In genomic region chr13:89294115-89294867, GRCh38 we compare ENCODE assay signal across 33 cellular contexts.
"Had no signal": no experiment of that assay in that cellular context is flagged by ENCODE, and none has a peak within 500 bp of the region (broad histone marks: within the 10 kb centered on the region; RNA-seq: fewer than 3 reads in every experiment).

No MANE protein-coding gene starts in this region.

- H3K27ac ChIP-seq: ascending aorta, cardiac muscle cell, Peyer's patch, RWPE1 had no signal

- ATAC-seq: activated CD4-positive, alpha-beta T cell treated with anti-CD3 and anti-CD28 coated beads for 36 hours; activated CD4-positive, CD25-positive, alpha-beta regulatory T cell treated with anti-CD3 and anti-CD28 coated beads, Interleukin-2, amount 50 U/mL, for 24 hours; activated CD8-positive, alpha-beta T cell treated with anti-CD3 and anti-CD28 coated beads, Interleukin-2, amount 10 ng/mL, durations not matched to agents 7 days and 5 days; PC-3 had no signal

- H3K9me3 ChIP-seq: ascending aorta, Peyer's patch had no signal

- H3K4me3 ChIP-seq: ascending aorta, cardiac muscle cell, Peyer's patch had no signal

- H3K4me1 Mint-ChIP-seq: activated CD4-positive, alpha-beta T cell treated with anti-CD3 and anti-CD28 coated beads for 36 hours; activated CD4-positive, alpha-beta T cell treated with anti-CD3 and anti-CD28 coated beads, Interleukin-2, amount 10 ng/mL, durations not matched to agents 7 days and 5 days; activated naive CD4-positive, alpha-beta T cell treated with anti-CD3 and anti-CD28 coated beads, Interleukin-2, amount 50 U/mL, for 24 hours; activated naive CD8-positive, alpha-beta T cell treated with anti-CD3 and anti-CD28 coated beads, Interleukin-2, amount 10 ng/mL, durations not matched to agents 7 days and 5 days had no signal

- H3K27me3 Mint-ChIP-seq: activated CD4-positive, alpha-beta T cell treated with anti-CD3 and anti-CD28 coated beads for 36 hours; activated CD4-positive, alpha-beta T cell treated with anti-CD3 and anti-CD28 coated beads, Interleukin-2, amount 10 ng/mL, durations not matched to agents 7 days and 5 days; activated naive CD4-positive, alpha-beta T cell treated with anti-CD3 and anti-CD28 coated beads, Interleukin-2, amount 50 U/mL, for 24 hours; activated naive CD8-positive, alpha-beta T cell treated with anti-CD3 and anti-CD28 coated beads, Interleukin-2, amount 10 ng/mL, durations not matched to agents 7 days and 5 days; activated T-cell treated with anti-CD3 and anti-CD28 coated beads, Interleukin-2, amount 50 U/mL, for 24 hours had no signal

- H3K4me3 Mint-ChIP-seq: activated CD4-positive, alpha-beta T cell treated with anti-CD3 and anti-CD28 coated beads for 36 hours; activated CD4-positive, alpha-beta T cell treated with anti-CD3 and anti-CD28 coated beads, Interleukin-2, amount 10 ng/mL, durations not matched to agents 7 days and 5 days; activated CD8-positive, alpha-beta T cell treated with anti-CD3 and anti-CD28 coated beads, Interleukin-2, amount 10 ng/mL, durations not matched to agents 7 days and 5 days; activated naive CD4-positive, alpha-beta T cell treated with anti-CD3 and anti-CD28 coated beads, Interleukin-2, amount 50 U/mL, for 24 hours; activated naive CD8-positive, alpha-beta T cell treated with anti-CD3 and anti-CD28 coated beads, Interleukin-2, amount 10 ng/mL, durations not matched to agents 7 days and 5 days; activated T-cell treated with anti-CD3 and anti-CD28 coated beads, Interleukin-2, amount 50 U/mL, for 24 hours had no signal

- H3K27ac Mint-ChIP-seq: activated CD4-positive, alpha-beta T cell treated with anti-CD3 and anti-CD28 coated beads for 36 hours; activated CD4-positive, alpha-beta T cell treated with anti-CD3 and anti-CD28 coated beads, Interleukin-2, amount 10 ng/mL, durations not matched to agents 7 days and 5 days; activated CD8-positive, alpha-beta T cell treated with anti-CD3 and anti-CD28 coated beads, Interleukin-2, amount 10 ng/mL, durations not matched to agents 7 days and 5 days; activated naive CD4-positive, alpha-beta T cell treated with anti-CD3 and anti-CD28 coated beads, Interleukin-2, amount 50 U/mL, for 24 hours; activated naive CD8-positive, alpha-beta T cell treated with anti-CD3 and anti-CD28 coated beads, Interleukin-2, amount 10 ng/mL, durations not matched to agents 7 days and 5 days; activated T-cell treated with anti-CD3 and anti-CD28 coated beads, Interleukin-2, amount 50 U/mL, for 24 hours; activated T-helper 2 cell treated with anti-CD3 and anti-CD28 coated beads, Interferon-gamma antibody, Interleukin-2, Interleukin-4, amounts not matched to agents 10 μg/mL and 5 μg/mL and 100 μg/mL, durations not matched to agents 14 hours and 24 hours and 36 hours had no signal

- H3K36me3 ChIP-seq: ascending aorta, cardiac muscle cell, Peyer's patch had no signal

- H3K4me1 ChIP-seq: ascending aorta, Peyer's patch had no signal

- H3K27me3 ChIP-seq: ascending aorta, cardiac muscle cell, Peyer's patch had no signal

- H3K36me3 Mint-ChIP-seq: activated naive CD4-positive, alpha-beta T cell treated with anti-CD3 and anti-CD28 coated beads, Interleukin-2, amount 50 U/mL, for 24 hours; activated naive CD8-positive, alpha-beta T cell treated with anti-CD3 and anti-CD28 coated beads, Interleukin-2, amount 10 ng/mL, durations not matched to agents 7 days and 5 days had no signal

- DNase-seq: activated CD4-positive, alpha-beta T cell treated with anti-CD3 and anti-CD28 coated beads for 36 hours; activated CD4-positive, alpha-beta T cell treated with anti-CD3 and anti-CD28 coated beads, Interleukin-2, amount 10 ng/mL, durations not matched to agents 7 days and 5 days; activated CD4-positive, alpha-beta T cell treated with anti-CD3 and anti-CD28 coated beads, Interleukin-2, amount 50 U/mL, for 48 hours; activated CD8-positive, alpha-beta T cell treated with anti-CD3 and anti-CD28 coated beads, Interleukin-2, amount 10 ng/mL, durations not matched to agents 7 days and 5 days; activated gamma-delta T cell; activated naive CD4-positive, alpha-beta T cell treated with Interleukin-2 at 50 U/mL for 16 hours; activated naive CD8-positive, alpha-beta T cell treated with anti-CD3 and anti-CD28 coated beads, Interleukin-2, amount 10 ng/mL, durations not matched to agents 7 days and 5 days; activated T-cell treated with anti-CD3 and anti-CD28 coated beads, Interleukin-2, amount 50 U/mL, for 24 hours; amygdala; NCI-H1092 treated with DMSO at 0.1 percent for 48 hours; NCI-H1417; NCI-H146; NCI-H187; NCI-H2029 treated with DMSO at 0.1 percent for 48 hours; NCI-H2107; NCI-H2171; NCI-H510A; NCI-H526; NCI-H748 treated with DMSO at 0.1 percent for 48 hours; NK-92 treated with Interleukin-12 subunit alpha and Interleukin-12 subunit beta, amount 100 ng/mL, for 24 hours; PC-3; Peyer's patch; Right ventricle myocardium superior; SW 1271; T-helper 1 cell; T-helper 2 cell; T-helper 9 cell had no signal
